In genomic region chr1:85274969-85275453, GRCh38 we compare ENCODE assay signal across 8 cellular contexts. TPM values are rescaled to one million over a fixed set of nuclear protein-coding genes. Genes with fewer than 3 reads are reported as not detected.
DNase-seq lines count a peak whose midpoint lies in the region; ATAC-seq lines count a peak whose summit lies in the region.

No MANE protein-coding gene starts in this region.

- H3K9me3 Mint-ChIP-seq in CD4-positive, alpha-beta memory T cell: no peaks in the 10 kb centered on the region
- peaks cover 0 to 3% of the 10 kb centered on the region in 2 donors for H3K9me3 Mint-ChIP-seq in activated naive CD4-positive, alpha-beta T cell treated with anti-CD3 and anti-CD28 coated beads, Interleukin-2, amount 50 U/mL, for 72 hours
- H3K9me3 Mint-ChIP-seq in immature natural killer cell: no peaks in the 10 kb centered on the region

- peak overlapping the region; percentile 84; the same call in 1 of the 2 replicates for H3K9ac ChIP-seq in HUES64 (ENCODE audit: low read depth, low read length)

- peak overlapping the region; percentile 88 to 93 (median 92) for H3K4me3 Mint-ChIP-seq in CD4-positive, alpha-beta memory T cell
- H3K4me3 Mint-ChIP-seq in immature natural killer cell: peak overlapping the region; percentile 86 to 91 (median 91)

- H3K4me1 ChIP-seq in CD4-positive, alpha-beta memory T cell (ENCODE audit: insufficient read depth, low read length): peaks cover 56% of the 10 kb centered on the region
- H3K4me1 ChIP-seq in HUES64 (ENCODE audit: insufficient read depth, low read length) (peaks cover 6% of the 10 kb centered on the region; the same call in 1 of the 2 replicates), thymus (ENCODE audit: control insufficient read depth, insufficient read depth, low read length) (peaks cover 2% of the 10 kb centered on the region)

- peaks cover 16 to 39% of the 10 kb centered on the region in 2 donors for H3K36me3 Mint-ChIP-seq in CD4-positive, alpha-beta memory T cell
- peaks cover 8 to 39% of the 10 kb centered on the region in 2 donors for H3K36me3 Mint-ChIP-seq in activated naive CD4-positive, alpha-beta T cell treated with anti-CD3 and anti-CD28 coated beads, Interleukin-2, amount 50 U/mL, for 72 hours
- H3K36me3 Mint-ChIP-seq in immature natural killer cell: peaks cover 0 to 5% (median 0%) of the 10 kb centered on the region in 3 donors

- H3K27ac Mint-ChIP-seq in CD4-positive, alpha-beta memory T cell: peak overlapping the region; percentile 94 to 97 (median 96)
- peak overlapping the region; percentile 86 to 92 for H3K27ac Mint-ChIP-seq in activated naive CD4-positive, alpha-beta T cell treated with anti-CD3 and anti-CD28 coated beads, Interleukin-2, amount 50 U/mL, for 72 hours
- H3K27ac Mint-ChIP-seq in immature natural killer cell: peak overlapping the region; percentile 87 to 97 (median 96)

- 96% methylated on average over 1 of the region's 1 CpG for WGBS in HUES64
- WGBS in thymus: 100% methylated on average over 1 of the region's 1 CpG

- no peak for DNase-seq in CD4-positive, alpha-beta memory T cell
- no peak for DNase-seq in activated naive CD4-positive, alpha-beta T cell treated with anti-CD3 and anti-CD28 coated beads, Interleukin-2, amount 50 U/mL, for 72 hours (ENCODE audit: low spot score in 2 of 2)
- DNase-seq in immature natural killer cell (no peak), 8988T (no peak)
- no peak for DNase-seq in activated CD4-positive, alpha-beta T cell treated with anti-CD3 and anti-CD28 coated beads for 48 hours

- intact Hi-C loops in CD4-positive, alpha-beta memory T cell (cut with micrococcal nuclease): loop anchor here (5.0 to 10.0 kb wide), 6 partner anchors 490 to 1430 kb away; partner anchors contain the start of genes CTBS, ODF2L, PRKACB and SH3GLB1

- no peaks in the 10 kb centered on the region for H3K9me3 ChIP-seq in CD4-positive, alpha-beta memory T cell (ENCODE audit: control insufficient read depth in 1 of 2, low read length in 2 of 2)
- H3K9me3 ChIP-seq in HUES64 (ENCODE audit: insufficient read depth, low read depth, low read length): no peaks in the 10 kb centered on the region
- no peaks in the 10 kb centered on the region for H3K9me3 ChIP-seq in thymus (ENCODE audit: control insufficient read depth)

- peak overlapping the region; percentile 75 to 94 for H3K4me3 ChIP-seq in CD4-positive, alpha-beta memory T cell (ENCODE audit: low read length in 2 of 2)
- peak overlapping the region; percentile 87 for H3K4me3 ChIP-seq in HUES64 (ENCODE audit: low read length)
- peak overlapping the region; percentile 64 for H3K4me3 ChIP-seq in thymus (ENCODE audit: low read length)

- peak overlapping the region; percentile 94 for H3K27ac ChIP-seq in CD4-positive, alpha-beta memory T cell (ENCODE audit: low read depth, low read length)
- H3K27ac ChIP-seq in HUES64 (ENCODE audit: low read depth, low read length) (no peak overlapping the region), thymus (ENCODE audit: low read depth) (no peak overlapping the region)

- no peaks in the 10 kb centered on the region for H3K27me3 Mint-ChIP-seq in CD4-positive, alpha-beta memory T cell
- peaks cover 0 to 4% (median 1%) of the 10 kb centered on the region in 3 donors for H3K27me3 Mint-ChIP-seq in immature natural killer cell (ENCODE audit: low read depth in 3 of 3)

- CTCF ChIA-PET in CD4-positive, alpha-beta memory T cell (lab: Charles Lee; ENCODE audit: partially characterized antibody): interaction anchor here (0.9 to 12.2 kb wide), 3 partner anchors 16 to 842 kb away, joined by 3 to 218 read pairs (median 28); partner anchors contain the start of gene C1orf52

- peaks cover 49 to 71% (median 61%) of the 10 kb centered on the region in 4 donors for H3K4me1 Mint-ChIP-seq in CD4-positive, alpha-beta memory T cell
- peaks cover 55 to 58% of the 10 kb centered on the region in 2 donors for H3K4me1 Mint-ChIP-seq in immature natural killer cell

- ATAC-seq in activated naive CD4-positive, alpha-beta T cell treated with anti-CD3 and anti-CD28 coated beads, Interleukin-2, amount 50 U/mL, for 72 hours: no peak
- ATAC-seq in GM18909 (IDR thresholded peaks at IDR 0.05; ENCODE audit: poor library complexity, unreplicated experiment): no peak

- peaks cover 17% of the 10 kb centered on the region for H3K36me3 ChIP-seq in CD4-positive, alpha-beta memory T cell (ENCODE audit: insufficient read depth, low read length)
- H3K36me3 ChIP-seq in HUES64 (ENCODE audit: insufficient read depth, low read length): peaks cover 28% of the 10 kb centered on the region
- peaks cover 6% of the 10 kb centered on the region for H3K36me3 ChIP-seq in thymus (ENCODE audit: control insufficient read depth, insufficient read depth)

- no peaks in the 10 kb centered on the region for H3K27me3 ChIP-seq in CD4-positive, alpha-beta memory T cell (ENCODE audit: insufficient read depth, low read length)
- no peaks in the 10 kb centered on the region for H3K27me3 ChIP-seq in HUES64 (ENCODE audit: insufficient read depth, low read length)
- no peaks in the 10 kb centered on the region for H3K27me3 ChIP-seq in thymus (ENCODE audit: control insufficient read depth, insufficient read depth)

- POLR2A ChIA-PET in CD4-positive, alpha-beta memory T cell (lab: Charles Lee; ENCODE audit: partially characterized antibody): interaction anchor here (1.2 to 3.6 kb wide), 9 partner anchors 10 to 702 kb away, joined by 3 to 53 read pairs (median 12); partner anchors contain the start of genes C1orf52, CTBS and SYDE2

RNA-seq across cellular contexts. Expression of gene BCL10, which starts 1.4 kb away (rescaled TPM):
- 10 to 100 TPM; 36.1 to 37.0 TPM for total RNA-seq in CD4-positive, alpha-beta memory T cell
- 10 to 100 TPM; 21.2 to 25.4 TPM for polyA plus RNA-seq in CD4-positive, alpha-beta memory T cell
- polyA plus RNA-seq in HUES64 (2013, experiment 1 of 2): 14.9 TPM
- polyA plus RNA-seq in HUES64 (2013, experiment 2 of 2): 14.5 TPM
- 10 to 100 TPM; 27.3 to 31.4 TPM for total RNA-seq in activated naive CD4-positive, alpha-beta T cell treated with anti-CD3 and anti-CD28 coated beads, Interleukin-2, amount 50 U/mL, for 72 hours
- polyA plus RNA-seq in immature natural killer cell: 10 to 100 TPM; 23.0 to 26.0 (median 26.0) TPM
- polyA plus RNA-seq in thymus: 14.9 TPM

RNA-seq across cellular contexts. Expression of gene C1orf52, which starts 15.5 kb away (rescaled TPM):
- total RNA-seq in CD4-positive, alpha-beta memory T cell: 10 to 100 TPM; 39.6 to 41.6 TPM
- polyA plus RNA-seq in CD4-positive, alpha-beta memory T cell: 10 to 100 TPM; 21.2 to 25.8 TPM
- 28.5 TPM for polyA plus RNA-seq in HUES64 (2013, experiment 1 of 2)
- polyA plus RNA-seq in HUES64 (2013, experiment 2 of 2): 28.8 TPM
- 10 to 100 TPM; 21.0 to 35.4 TPM for total RNA-seq in activated naive CD4-positive, alpha-beta T cell treated with anti-CD3 and anti-CD28 coated beads, Interleukin-2, amount 50 U/mL, for 72 hours
- polyA plus RNA-seq in immature natural killer cell (10 to 100 TPM; 13.9 to 29.2 (median 19.9) TPM), thymus (54.8 TPM)
